ENCODE assay signal across 9 cellular contexts in genomic region chr1:30816211-30817082, GRCh38. TPM values are rescaled to one million over a fixed set of nuclear protein-coding genes. Genes with fewer than 3 reads are reported as not detected.
DNase-seq lines count a peak whose midpoint lies in the region; ATAC-seq and TF ChIP-seq lines count a peak whose summit lies in the region.
"Had no signal": no experiment of that assay in that cellular context is flagged by ENCODE, and none has a peak within 500 bp of the region (broad histone marks: within the 10 kb centered on the region; RNA-seq: fewer than 3 reads in every experiment).

No MANE protein-coding gene starts in this region.

- ATAC-seq in lung (ENCODE audit: insufficient read depth, low FRiP score) (peak; percentile 30), HG03045 (IDR thresholded peaks at IDR 0.05; ENCODE audit: unreplicated experiment) (no peak)
- ATAC-seq: GM12878 had no signal

- 25 to 29% methylated on average over 16 to 18 of the region's 18 CpGs for WGBS in lung, 2 donors

- H3K27me3 ChIP-seq in lung (ENCODE audit: control insufficient read depth, insufficient read depth) = no peaks in the 10 kb centered on the region

- H3K9me3 ChIP-seq in lung (ENCODE audit: control insufficient read depth in 2 of 2, insufficient read depth in 1 of 2, low read length in 1 of 2) = no peaks in the 10 kb centered on the region

- no peak for TF ChIP-seq CTCF in lung (IDR thresholded peaks at IDR 0.05; ENCODE audit: control extremely low read depth, extremely low read depth)

- peak overlapping the region; percentile 95 for H3K27ac ChIP-seq in cingulate gyrus (ENCODE audit: low read depth, low read length)
- no peak overlapping the region for H3K27ac ChIP-seq in lung (ENCODE audit: low read depth in 1 of 2, low read length in 1 of 2)

- no peaks in the 10 kb centered on the region for H3K36me3 ChIP-seq in lung (ENCODE audit: control insufficient read depth in 2 of 2, insufficient read depth in 2 of 2, low read length in 2 of 2)

- DNase-seq in Ammon's horn (ENCODE audit: low spot score) (peak; percentile 91), NCI-H1105 (lab: John Stamatoyannopoulos, UW) (peak; percentile 36), lung (ENCODE audit: low spot score) (no peak), GDM1 (lab: John Stamatoyannopoulos, UW) (no peak), NCI-H2029 treated with DMSO at 0.1 percent for 48 hours (lab: John Stamatoyannopoulos, UW) (no peak)
- no peak for DNase-seq in activated CD4-positive, CD25-positive, alpha-beta regulatory T cell (lab: John Stamatoyannopoulos, UW)

- H3K4me3 ChIP-seq in lung = no peak overlapping the region
- H3K4me3 ChIP-seq: GM12878 had no signal

- peaks cover 0 to 3% of the 10 kb centered on the region in 2 donors for H3K4me1 ChIP-seq in lung (ENCODE audit: control insufficient read depth in 2 of 2, insufficient read depth in 2 of 2, low read length in 2 of 2)

RNA-seq across cellular contexts. Expression of gene LAPTM5, which starts 58.9 kb away (rescaled TPM):
- 100 to 1,000 TPM in 1 of 2 donors, 10 to 100 TPM in 1; 58.7 to 310 TPM for total RNA-seq in lung
- 100 to 1,000 TPM; 232 to 653 TPM for polyA plus RNA-seq in lung

Comparison
In these comparisons a context has a peak if more than half of its experiments do, and no peak if none do; other contexts are left out.
1. DNase-seq: peak in Ammon's horn (single experiment) and NCI-H1105 (single experiment); none in lung (single experiment), activated CD4-positive, CD25-positive, alpha-beta regulatory T cell (0 of 4), GDM1 (single experiment) and NCI-H2029 treated with DMSO at 0.1 percent for 48 hours (single experiment).